ENCODE assay signal across 2 cellular contexts in the genomic region with DNA sequence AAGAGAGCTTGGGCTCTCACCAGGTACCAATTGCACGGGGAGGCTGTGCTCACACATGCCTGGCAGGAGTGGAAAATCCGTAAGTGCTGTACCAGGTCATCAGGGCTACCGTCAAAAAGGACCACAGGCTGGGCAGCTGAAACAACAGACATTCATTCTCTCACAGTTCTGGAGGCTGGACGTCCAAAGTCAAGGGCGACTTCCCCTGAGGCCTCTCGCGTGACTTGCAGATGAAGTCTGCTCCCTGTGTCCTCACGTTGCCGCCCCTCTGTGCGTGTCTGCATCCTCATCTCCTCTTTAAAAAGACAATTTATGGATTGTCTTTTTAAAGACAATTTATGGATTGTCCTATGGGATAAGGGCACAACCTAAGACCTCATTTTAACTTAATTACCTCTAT.
TF ChIP-seq lines count a peak whose summit lies in the region.

No MANE protein-coding gene starts in this region.

TF ChIP-seq in HepG2, 621 proteins besides CTCF, POLR2A, EP300 and RAD21:
- TF ChIP-seq TCF7 (IDR thresholded peaks at IDR 0.05; ENCODE audit: low read depth) (no peak), DNMT1 (CRISPR knock-in tag; IDR thresholded peaks at IDR 0.05) (no peak), ZNF556 (CRISPR knock-in tag; IDR thresholded peaks at IDR 0.05; ENCODE audit: borderline replicate concordance) (peak; percentile 57; the same call in 1 of the 2 replicates)

TF ChIP-seq in K562, 482 proteins besides CTCF, POLR2A, EP300 and RAD21:
- TF ChIP-seq CHD2 (IDR thresholded peaks at IDR 0.05; ENCODE audit: low read depth, low read length) (peak; percentile 41), JUND (IDR thresholded peaks at IDR 0.05; ENCODE audit: borderline replicate concordance, low read depth, low read length) (no peak), JUND (tag; IDR thresholded peaks at IDR 0.05; ENCODE audit: borderline replicate concordance, low read depth, low read length) (no peak)
